4 cellular contexts compared by ENCODE assay signal in the genomic region with DNA sequence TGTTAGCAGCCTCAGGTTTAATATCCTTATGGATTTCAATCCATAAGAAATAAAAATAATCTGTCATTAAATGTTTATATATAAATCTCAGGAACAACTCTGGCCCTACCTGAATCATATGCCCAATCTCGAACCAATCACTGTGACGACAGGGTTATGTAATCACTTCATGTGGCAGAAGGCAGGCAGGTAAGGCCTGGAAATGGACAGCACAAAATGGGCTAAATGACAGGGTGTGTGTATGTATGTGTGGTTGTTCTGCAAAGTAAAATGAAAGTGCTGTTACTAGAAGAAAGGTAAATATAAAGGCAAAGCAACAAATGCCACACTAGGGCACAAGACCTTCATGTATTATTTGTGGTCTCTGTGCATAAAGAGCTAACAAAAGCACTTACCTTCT. TPM values are rescaled to one million over a fixed set of nuclear protein-coding genes. Genes with fewer than 3 reads are reported as not detected.
"Had no signal": no experiment of that assay in that cellular context is flagged by ENCODE, and none has a peak within 500 bp of the region (broad histone marks: within the 10 kb centered on the region; RNA-seq: fewer than 3 reads in every experiment).

No MANE protein-coding gene starts in this region.

- DNase-seq: GDM1, GF-D8 had no signal

- H3K4me3 ChIP-seq: GM12878 had no signal

- ATAC-seq: GM12878 had no signal

RNA-seq across cellular contexts. Expression of gene ANKDD1B, which starts 19.6 kb away (rescaled TPM):
- total RNA-seq: G401 had no signal
